Comparison of ENCODE assay signal across 1 cellular context in genomic region chr1:236108027-236108648, GRCh38.
TF ChIP-seq lines count a peak whose summit lies in the region.

No MANE protein-coding gene starts in this region.

TF ChIP-seq in GM23338, 12 proteins besides CTCF, POLR2A, EP300 and RAD21 (continued from another document):
- TF ChIP-seq ZNF462 (CRISPR knock-in tag; IDR thresholded peaks at IDR 0.05) (no peak), JUNB (IDR thresholded peaks at IDR 0.05; ENCODE audit: unreplicated experiment) (no peak), CREB1 (CRISPR knock-in tag; IDR thresholded peaks at IDR 0.05; ENCODE audit: low read depth) (no peak), EZH2phosphoT487 (IDR thresholded peaks at IDR 0.05; ENCODE audit: unreplicated experiment) (no peak), POLR2AphosphoS5 (IDR thresholded peaks at IDR 0.05; ENCODE audit: low read depth) (no peak)
